In genomic region chr1:165598676-165599059, GRCh38 we compare ENCODE assay signal across 8 cellular contexts. TPM values are rescaled to one million over a fixed set of nuclear protein-coding genes. Genes with fewer than 3 reads are reported as not detected.
DNase-seq lines count a peak whose midpoint lies in the region; ATAC-seq, FAIRE-seq and TF ChIP-seq lines count a peak whose summit lies in the region.

No MANE protein-coding gene starts in this region.

- H2AFZ ChIP-seq in GM12878 (ENCODE audit: control insufficient read depth, low read depth, low read length) = peak overlapping the region; percentile 87

- H3K4me3 ChIP-seq in AG04450 (ENCODE audit: low read depth, low read length) = peak overlapping the region; percentile 69
- peak overlapping the region; percentile 40 for H3K4me3 ChIP-seq in HFF-Myc (replicated peaks; ENCODE audit: low read depth, low read length)
- H3K4me3 ChIP-seq in GM12878 = peak overlapping the region; percentile 70
- H3K4me3 ChIP-seq in lower lobe of right lung = peak overlapping the region; percentile 62
- peak overlapping the region; percentile 39 to 62 for H3K4me3 ChIP-seq in vagina

- H3K9me3 ChIP-seq in AG04450 (ENCODE audit: control insufficient read depth, insufficient read depth, low read length) = no peaks in the 10 kb centered on the region
- H3K9me3 ChIP-seq in GM12878 (replicated peaks; ENCODE audit: control insufficient read depth, insufficient read depth, low read length) = no peaks in the 10 kb centered on the region
- H3K9me3 ChIP-seq in lower lobe of right lung = no peaks in the 10 kb centered on the region
- no peaks in the 10 kb centered on the region for H3K9me3 ChIP-seq in vagina

- peak overlapping the region; percentile 79 for H3K9ac ChIP-seq in GM12878 (ENCODE audit: control insufficient read depth, insufficient read depth, low read length)

- TF ChIP-seq RAD21 in GM12878 (IDR thresholded peaks at IDR 0.05; ENCODE audit: insufficient read depth, low read depth, low read length) = no peak

- H3K4me2 ChIP-seq in GM12878 (ENCODE audit: control insufficient read depth, insufficient read depth) = peak overlapping the region; percentile 96

- H3K27ac ChIP-seq in AG04450 (ENCODE audit: low read depth, low read length) (no peak overlapping the region), GM12878 (ENCODE audit: control insufficient read depth, insufficient read depth) (peak overlapping the region; percentile 71), lower lobe of right lung (peak overlapping the region; percentile 64), vagina (peak overlapping the region; percentile 86)

- 7% methylated on average over 3 of the region's 3 CpGs for WGBS in GM12878 (ENCODE audit: insufficient coverage, insufficient replicate concordance, low lambda C conversion rate, missing lambda C conversion rate)

- intact Hi-C loops in GM12878 (cut with micrococcal nuclease; ENCODE audit: unreplicated experiment) = loop anchor here (1.0 to 10.0 kb wide), 3 partner anchors 33 to 566 kb away; partner anchors contain the start of genes FAM78B, MGST3 and TMCO1
- intact Hi-C loops in lower lobe of right lung (cut with DNase I) = no loop called here
- intact Hi-C loops in vagina (cut with DNase I) = no loop called here

- SMC1A ChIA-PET in GM12878 (lab: Charles Lee; ENCODE audit: uncharacterized antibody, unreplicated experiment) = interaction anchor here (0.7 to 10.2 kb wide), 15 partner anchors 8 to 534 kb away, joined by 3 to 109 read pairs (median 4); partner anchors contain the start of genes ALDH9A1 and TMCO1

- H3K36me3 ChIP-seq in GM12878 (ENCODE audit: control insufficient read depth in 2 of 2, insufficient read depth in 2 of 2, low read length in 1 of 2) (no peaks in the 10 kb centered on the region), lower lobe of right lung (no peaks in the 10 kb centered on the region), vagina (no peaks in the 10 kb centered on the region)

- TF ChIP-seq CTCF in AG04450 (IDR thresholded peaks at IDR 0.05; ENCODE audit: low read depth, low read length) = no peak
- TF ChIP-seq CTCF in HFF-Myc (IDR thresholded peaks at IDR 0.05; ENCODE audit: low read depth, low read length, missing control alignments) = no peak
- no peak for TF ChIP-seq CTCF in GM12878 (IDR thresholded peaks at IDR 0.05 in 2 of 3, conservative IDR thresholded peaks at IDR 0.05 in 1 of 3; ENCODE audit: control insufficient read depth in 2 of 3, extremely low read depth in 1 of 3, insufficient read depth in 1 of 3, low read depth in 3 of 3, low read length in 3 of 3)
- TF ChIP-seq CTCF in lower lobe of right lung (IDR thresholded peaks at IDR 0.05) = no peak
- no peak for TF ChIP-seq CTCF in vagina (IDR thresholded peaks at IDR 0.05)

- TF ChIP-seq POLR2A in GM12878 (IDR thresholded peaks at IDR 0.05; ENCODE audit: low read depth, low read length) = no peak
- no peak for TF ChIP-seq POLR2A in vagina (IDR thresholded peaks at IDR 0.05)

- POLR2A ChIA-PET in AG04450 (lab: Yijun Ruan, JAX) = interaction anchor here (0.6 to 1.4 kb wide), 3 partner anchors 63 to 205 kb away, joined by 3 read pairs; partner anchors contain the start of gene ALDH9A1
- POLR2A ChIA-PET in GM12878 (lab: Charles Lee) = interaction anchor here (0.9 to 1.2 kb wide), 4 partner anchors 32 to 276 kb away, joined by 3 to 9 read pairs (median 4); partner anchors contain the start of gene MGST3

- DNase-seq in AG04450 (ENCODE audit: low read depth, low spot score) (no peak), HFF-Myc (ENCODE audit: extremely low read depth, low read depth) (no peak), GM12878 (ENCODE audit: low read depth, low spot score) (no peak), lower lobe of right lung (no peak), vagina (ENCODE audit: extremely low spot score in 2 of 2) (no peak), EL (no peak), OCI-M2 (lab: John Stamatoyannopoulos, UW; ENCODE audit: unreplicated experiment) (no peak), NCI-H128 (lab: John Stamatoyannopoulos, UW; ENCODE audit: unreplicated experiment) (no peak)

- CTCF ChIA-PET in AG04450 (lab: Charles Lee) = interaction anchor here (0.9 to 5.9 kb wide), 6 partner anchors 12 to 880 kb away, joined by 3 to 65 read pairs (median 4); no protein-coding TSS in a partner anchor
- CTCF ChIA-PET in GM12878 (lab: Yijun Ruan, JAX) = interaction anchor here (0.8 to 14.1 kb wide), 13 partner anchors 32 to 325 kb away, joined by 3 to 176 read pairs (median 4); partner anchors contain the start of genes ALDH9A1 and MGST3

- no peaks in the 10 kb centered on the region for H3K79me2 ChIP-seq in GM12878 (ENCODE audit: control insufficient read depth, insufficient read depth, low read length)

- ATAC-seq in GM12878 (no peak), lower lobe of right lung (no peak)

- RAD21 ChIA-PET in GM12878 (lab: Charles Lee; ENCODE audit: unreplicated experiment) = interaction anchor here (0.7 to 4.9 kb wide), 8 partner anchors 32 to 316 kb away, joined by 3 to 24 read pairs (median 3); partner anchors contain the start of genes ALDH9A1, TMCO1 and UCK2

- peaks cover 8% of the 10 kb centered on the region; the same call in 1 of the 2 replicates for H3K4me1 ChIP-seq in GM12878 (ENCODE audit: control insufficient read depth, insufficient read depth, low read length)
- peaks cover 13% of the 10 kb centered on the region for H3K4me1 ChIP-seq in lower lobe of right lung
- peaks cover 11% of the 10 kb centered on the region for H3K4me1 ChIP-seq in vagina

- H3K27me3 ChIP-seq in AG04450 (ENCODE audit: control insufficient read depth, insufficient read depth, low read length) (peaks cover 13% of the 10 kb centered on the region), GM12878 (replicated peaks in 1 of 2; ENCODE audit: control insufficient read depth in 2 of 2, insufficient read depth in 2 of 2, low read length in 1 of 2) (peaks cover 0 to 6% of the 10 kb centered on the region in 2 experiments; a peak in 1 of 4 replicates), lower lobe of right lung (ENCODE audit: low read depth) (peaks cover 2% of the 10 kb centered on the region), vagina (no peaks in the 10 kb centered on the region)

- no peak for FAIRE-seq in GM12878 (lab: Jason Lieb, UNC)

- TF ChIP-seq EP300 in GM12878 (IDR thresholded peaks at IDR 0.05; ENCODE audit: borderline replicate concordance in 1 of 2, control insufficient read depth in 1 of 2, low read depth in 2 of 2, low read length in 2 of 2) = no peak

- in situ Hi-C loops in GM12878 (cut with MboI) = no loop called here

- no TSS peak for BruUV-seq in GM12878 (replicated peaks; lab: Mats Ljungman, UMichigan)

- no peaks in the 10 kb centered on the region for H4K20me1 ChIP-seq in GM12878 (ENCODE audit: control insufficient read depth, insufficient read depth)

RNA-seq across cellular contexts. Expression of gene MGST3, which starts 32.4 kb away (rescaled TPM):
- 242 and 252 TPM in 2 replicates for polyA plus RNA-seq in AG04450 (2011; rRNA removed)
- 110 and 147 TPM in 2 replicates for polyA minus RNA-seq in AG04450 (2011; rRNA and poly(A)+ RNA removed)
- 25.0 and 25.3 TPM in 2 replicates for total RNA-seq in GM12878 (2013; cell fraction: nucleolus; rRNA removed)
- total RNA-seq in GM12878 (2014; rRNA removed) = 55.3 and 63.2 TPM in 2 replicates
- 38.0 and 44.9 TPM in 2 replicates for total RNA-seq in GM12878 (2014; rRNA removed; fragmentation: Illumina TruSeq; extraction: Trizol)
- 37.3 and 41.4 TPM in 2 replicates for total RNA-seq in GM12878 (2021)
- 84.8 TPM for polyA plus RNA-seq in GM12878 (2011; ENCODE audit: low read depth)
- 58.9 and 64.9 TPM in 2 replicates for polyA plus RNA-seq in GM12878 (2011; rRNA removed)
- 68.7 and 81.4 TPM in 2 replicates for polyA plus RNA-seq in GM12878 (2011; cell fraction: cytosol; rRNA removed)
- 52.0 and 106 TPM in 2 replicates for polyA plus RNA-seq in GM12878 (2011; cell fraction: nucleus; rRNA removed)
- polyA plus RNA-seq in GM12878 (2012) = 60.0 and 63.1 TPM in 2 replicates
- polyA plus RNA-seq in GM12878 (2014; fragmentation: Illumina TruSeq; extraction: Trizol) = 41.0 and 45.6 TPM in 2 replicates
- 100 to 1,000 TPM; 137 to 145 TPM for polyA plus RNA-seq in GM12878 (2014; fragmentation: Nextera tagmentation; extraction: Ambion mirVana)
- polyA plus RNA-seq in GM12878 (2014; rRNA removed) = 60.3 and 72.6 TPM in 2 replicates
- polyA plus RNA-seq in GM12878 (2016; fragmentation: Nextera tagmentation; extraction: Ambion mirVana) = 100 to 1,000 TPM; 105 to 120 TPM
- polyA minus RNA-seq in GM12878 (2011; rRNA and poly(A)+ RNA removed) = 21.4 and 31.2 TPM in 2 replicates
- 15.9 and 19.5 TPM in 2 replicates for polyA minus RNA-seq in GM12878 (2011; cell fraction: cytosol; rRNA and poly(A)+ RNA removed)
- 10.3 and 16.4 TPM in 2 replicates for polyA minus RNA-seq in GM12878 (2011; cell fraction: nucleus; rRNA and poly(A)+ RNA removed)
- 216 TPM for total RNA-seq in lower lobe of right lung
- 176 TPM for total RNA-seq in vagina

RNA-seq across cellular contexts. Expression of gene LRRC52, which starts 54.9 kb away (rescaled TPM):
- not detected in 2 replicates for polyA plus RNA-seq in AG04450 (2011; rRNA removed)
- polyA minus RNA-seq in AG04450 (2011; rRNA and poly(A)+ RNA removed) = not detected in 2 replicates
- total RNA-seq in GM12878 (2013; cell fraction: nucleolus; rRNA removed) = not detected in 2 replicates
- not detected in 2 replicates for total RNA-seq in GM12878 (2014; rRNA removed)
- not detected in 2 replicates for total RNA-seq in GM12878 (2014; rRNA removed; fragmentation: Illumina TruSeq; extraction: Trizol)
- not detected in 2 replicates for total RNA-seq in GM12878 (2021)
- not detected for polyA plus RNA-seq in GM12878 (2011; ENCODE audit: low read depth)
- not detected in 2 replicates for polyA plus RNA-seq in GM12878 (2011; rRNA removed)
- polyA plus RNA-seq in GM12878 (2011; cell fraction: cytosol; rRNA removed) = not detected in 2 replicates
- polyA plus RNA-seq in GM12878 (2011; cell fraction: nucleus; rRNA removed) = not detected in 2 replicates
- not detected in 2 replicates for polyA plus RNA-seq in GM12878 (2012)
- polyA plus RNA-seq in GM12878 (2014; fragmentation: Illumina TruSeq; extraction: Trizol) = not detected in 2 replicates
- not detected for polyA plus RNA-seq in GM12878 (2014; fragmentation: Nextera tagmentation; extraction: Ambion mirVana)
- polyA plus RNA-seq in GM12878 (2014; rRNA removed) = not detected in 2 replicates
- polyA plus RNA-seq in GM12878 (2016; fragmentation: Nextera tagmentation; extraction: Ambion mirVana) = not detected
- polyA minus RNA-seq in GM12878 (2011; rRNA and poly(A)+ RNA removed) = not detected in 2 replicates
- polyA minus RNA-seq in GM12878 (2011; cell fraction: cytosol; rRNA and poly(A)+ RNA removed) = not detected in 2 replicates
- polyA minus RNA-seq in GM12878 (2011; cell fraction: nucleus; rRNA and poly(A)+ RNA removed) = not detected in 2 replicates
- 0.44 TPM for total RNA-seq in lower lobe of right lung
- total RNA-seq in vagina = not detected
